9 cellular contexts compared by ENCODE assay signal in genomic region chr6:33840064-33840926, GRCh38. TPM values are rescaled to one million over a fixed set of nuclear protein-coding genes. Genes with fewer than 3 reads are reported as not detected.
DNase-seq lines count a peak whose midpoint lies in the region; ATAC-seq, FAIRE-seq and TF ChIP-seq lines count a peak whose summit lies in the region.
"Had no signal": no experiment of that assay in that cellular context is flagged by ENCODE, and none has a peak within 500 bp of the region (broad histone marks: within the 10 kb centered on the region; RNA-seq: fewer than 3 reads in every experiment).

No MANE protein-coding gene starts in this region.

- POLR2A ChIA-PET in GM12878 (lab: Charles Lee): interaction anchor here (0.5 kb wide), 1 partner anchor 731 kb away, joined by 7 read pairs; no protein-coding TSS in a partner anchor

- H3K27me3 ChIP-seq in SJCRH30 (no peaks in the 10 kb centered on the region), GM12878 (replicated peaks in 1 of 2; ENCODE audit: control insufficient read depth in 2 of 2, insufficient read depth in 2 of 2, low read length in 1 of 2) (no peaks in the 10 kb centered on the region; a peak in 1 of 4 replicates), left lung (no peaks in the 10 kb centered on the region)

- FAIRE-seq in GM12878 (lab: Jason Lieb, UNC): peak; percentile 81
- FAIRE-seq: G401.6 had no signal

- intact Hi-C loops in GM12878 (cut with micrococcal nuclease; ENCODE audit: unreplicated experiment): no loop called here
- intact Hi-C loops in left lung (cut with DNase I): no loop called here

- peaks cover 35% of the 10 kb centered on the region for H3K4me1 ChIP-seq in SJCRH30
- H3K4me1 ChIP-seq in GM12878 (ENCODE audit: control insufficient read depth, insufficient read depth, low read length): peaks cover 14% of the 10 kb centered on the region
- H3K4me1 ChIP-seq in left lung: peaks cover 3 to 16% of the 10 kb centered on the region in 2 donors

- TF ChIP-seq POLR2A in GM12878 (IDR thresholded peaks at IDR 0.05; ENCODE audit: low read depth, low read length): no peak

- H3K4me3 ChIP-seq in SJCRH30 (no peak overlapping the region), GM12878 (no peak overlapping the region), left lung (no peak overlapping the region)

- TF ChIP-seq EP300 in GM12878 (IDR thresholded peaks at IDR 0.05; ENCODE audit: borderline replicate concordance in 1 of 2, control insufficient read depth in 1 of 2, low read depth in 2 of 2, low read length in 2 of 2): no peak

- H3K36me3 ChIP-seq in SJCRH30 (no peaks in the 10 kb centered on the region), GM12878 (ENCODE audit: control insufficient read depth in 2 of 2, insufficient read depth in 2 of 2, low read length in 1 of 2) (no peaks in the 10 kb centered on the region), left lung (no peaks in the 10 kb centered on the region)

- H3K9ac ChIP-seq in GM12878 (ENCODE audit: control insufficient read depth, insufficient read depth, low read length): no peak overlapping the region

- 54% methylated on average over 12 of the region's 12 CpGs for WGBS in GM12878 (ENCODE audit: insufficient coverage, insufficient replicate concordance, low lambda C conversion rate, missing lambda C conversion rate)

- no peaks in the 10 kb centered on the region for H3K79me2 ChIP-seq in GM12878 (ENCODE audit: control insufficient read depth, insufficient read depth, low read length)

- H3K4me2 ChIP-seq in GM12878 (ENCODE audit: control insufficient read depth, insufficient read depth): peak overlapping the region; percentile 28; the same call in 1 of the 2 replicates

- CTCF ChIA-PET in GM12878 (lab: Yijun Ruan, JAX): interaction anchor here (0.6 kb wide), 1 partner anchor 38 kb away, joined by 3 read pairs; no protein-coding TSS in a partner anchor

- in situ Hi-C loops in GM12878 (cut with MboI): no loop called here

- H3K9me3 ChIP-seq in SJCRH30 (replicated peaks) (no peaks in the 10 kb centered on the region), GM12878 (replicated peaks; ENCODE audit: control insufficient read depth, insufficient read depth, low read length) (no peaks in the 10 kb centered on the region; the same call in 2 of the 3 replicates), left lung (no peaks in the 10 kb centered on the region)

- no peak for TF ChIP-seq RAD21 in GM12878 (IDR thresholded peaks at IDR 0.05; ENCODE audit: insufficient read depth, low read depth, low read length)

- H3K27ac ChIP-seq in SJCRH30 (peak overlapping the region; percentile 90), GM12878 (ENCODE audit: control insufficient read depth, insufficient read depth) (peak overlapping the region; percentile 29), left lung (peak overlapping the region in 1 of 2 donors; percentile 73)

- DNase-seq in NCI-H82 (lab: John Stamatoyannopoulos, UW) (peak; percentile 78), NCI-H82 treated with DMSO at 0.1 percent for 48 hours (lab: John Stamatoyannopoulos, UW; ENCODE audit: unreplicated experiment) (no peak), SJCRH30 (peak; percentile 84 to 91), GM12878 (ENCODE audit: low read depth, low spot score) (peak; percentile 51), left lung (peak in 1 of 2 donors; percentile 53), stromal cell of bone marrow (ENCODE audit: low read depth) (peak; percentile 97)

- RAD21 ChIA-PET in GM12878 (lab: Charles Lee; ENCODE audit: unreplicated experiment): interaction anchor here (2.2 kb wide), 1 partner anchor 69 kb away, joined by 7 read pairs; no protein-coding TSS in a partner anchor

- peak overlapping the region; percentile 79 for H2AFZ ChIP-seq in GM12878 (ENCODE audit: control insufficient read depth, low read depth, low read length)

- SMC1A ChIA-PET in GM12878 (lab: Charles Lee; ENCODE audit: uncharacterized antibody, unreplicated experiment): interaction anchor here (0.8 kb wide), 1 partner anchor 74 kb away, joined by 3 read pairs; no protein-coding TSS in a partner anchor

- no TSS peak for BruUV-seq in GM12878 (replicated peaks; lab: Mats Ljungman, UMichigan)

- TF ChIP-seq CTCF in GM12878 (IDR thresholded peaks at IDR 0.05 in 2 of 3, conservative IDR thresholded peaks at IDR 0.05 in 1 of 3; ENCODE audit: control insufficient read depth in 2 of 3, extremely low read depth in 1 of 3, insufficient read depth in 1 of 3, low read depth in 3 of 3, low read length in 3 of 3) (no peak), left lung (IDR thresholded peaks at IDR 0.05) (no peak)

- no peaks in the 10 kb centered on the region for H4K20me1 ChIP-seq in GM12878 (ENCODE audit: control insufficient read depth, insufficient read depth)

- ATAC-seq in HG03108 (IDR thresholded peaks at IDR 0.05; ENCODE audit: unreplicated experiment) (peak; percentile 70), GM12878 (peak; percentile 83), left lung (peak; percentile 81), GM21423 (IDR thresholded peaks at IDR 0.05; ENCODE audit: unreplicated experiment) (no peak)

TF ChIP-seq in GM12878, 131 proteins besides CTCF, POLR2A, EP300 and RAD21 (continues in another document):
- TF ChIP-seq GABPA (IDR thresholded peaks at IDR 0.05; ENCODE audit: low read depth): peak; percentile 60
- TF ChIP-seq IRF4 (IDR thresholded peaks at IDR 0.05; ENCODE audit: low read depth, low read length): no peak
- TF ChIP-seq RUNX3 (IDR thresholded peaks at IDR 0.05; ENCODE audit: low read length): peak; percentile 53; the same call in 1 of the 2 replicates
- no peak for TF ChIP-seq TBL1XR1 (IDR thresholded peaks at IDR 0.05; ENCODE audit: low read depth, low read length)
- peak; percentile 60 for TF ChIP-seq USF1 (IDR thresholded peaks at IDR 0.05; ENCODE audit: borderline replicate concordance, extremely low read length, insufficient read depth, low read depth, low read length)
- TF ChIP-seq IKZF2 (IDR thresholded peaks at IDR 0.05): peak; percentile 33 to 45; a peak in 1 of 4 replicates
- peak; percentile 20; the same call in 1 of the 2 replicates for TF ChIP-seq CREM (IDR thresholded peaks at IDR 0.05; ENCODE audit: low read depth)
- TF ChIP-seq NFIC (IDR thresholded peaks at IDR 0.05; ENCODE audit: low read depth, low read length): 0 out of 2 replicates have a peak, but pooled peaks have one; percentile 23
- 0 out of 2 replicates have a peak, but pooled peaks have one; percentile 22 for TF ChIP-seq CREB1 (IDR thresholded peaks at IDR 0.05; ENCODE audit: low read depth)
- TF ChIP-seq BACH1 (IDR thresholded peaks at IDR 0.05; ENCODE audit: borderline replicate concordance): peak; percentile 96
- TF ChIP-seq SMARCA5 (IDR thresholded peaks at IDR 0.05): no peak
- peak; percentile 78 for TF ChIP-seq EED (IDR thresholded peaks at IDR 0.05; ENCODE audit: low read depth)
- peak; percentile 58 for TF ChIP-seq JUNB (IDR thresholded peaks at IDR 0.05)
- no peak for TF ChIP-seq RBBP5 (conservative IDR thresholded peaks at IDR 0.05)
- peak in 1 of 2 experiments; percentile 61; a peak in 1 of 4 replicates for TF ChIP-seq ETV6 (conservative IDR thresholded peaks at IDR 0.05 in 1 of 2, IDR thresholded peaks at IDR 0.05 in 1 of 2; ENCODE audit: borderline replicate concordance in 1 of 2, low read depth in 1 of 2)

RNA-seq across cellular contexts. Expression of gene MLN, which starts 36.5 kb away (rescaled TPM):
- not detected in 2 replicates for total RNA-seq in SJCRH30 (2014; rRNA removed; shearing (Covaris generic))
- total RNA-seq in GM12878 (2013; cell fraction: nucleolus; rRNA removed): not detected in 2 replicates
- total RNA-seq in GM12878 (2014; rRNA removed) (not detected in 2 replicates), GM12878 (2014; rRNA removed; fragmentation: Illumina TruSeq; extraction: Trizol) (not detected in 2 replicates), GM12878 (2021) (not detected in 2 replicates), left lung (not detected)
- polyA plus RNA-seq in GM12878 (2011; ENCODE audit: low read depth): not detected
- polyA plus RNA-seq in GM12878 (2011; rRNA removed) (not detected in 2 replicates), GM12878 (2014; fragmentation: Illumina TruSeq; extraction: Trizol) (not detected in 2 replicates), GM12878 (2014; fragmentation: Nextera tagmentation; extraction: Ambion mirVana) (not detected), GM12878 (2014; rRNA removed) (not detected in 2 replicates), GM12878 (2016; fragmentation: Nextera tagmentation; extraction: Ambion mirVana) (not detected)
- not detected in 2 replicates for polyA plus RNA-seq in GM12878 (2011; cell fraction: cytosol; rRNA removed)
- polyA plus RNA-seq in GM12878 (2011; cell fraction: nucleus; rRNA removed): not detected in 2 replicates
- polyA plus RNA-seq in GM12878 (2012): not detected in 2 replicates
- not detected in 2 replicates for polyA minus RNA-seq in GM12878 (2011; rRNA and poly(A)+ RNA removed)
- not detected in 2 replicates for polyA minus RNA-seq in GM12878 (2011; cell fraction: cytosol; rRNA and poly(A)+ RNA removed)
- polyA minus RNA-seq in GM12878 (2011; cell fraction: nucleus; rRNA and poly(A)+ RNA removed): not detected in 2 replicates

RNA-seq across cellular contexts. Expression of gene LEMD2, which starts 51.4 kb away (rescaled TPM):
- total RNA-seq in SJCRH30 (2014; rRNA removed; shearing (Covaris generic)): 43.9 and 50.1 TPM in 2 replicates
- 70.2 and 77.1 TPM in 2 replicates for total RNA-seq in GM12878 (2013; cell fraction: nucleolus; rRNA removed)
- total RNA-seq in GM12878 (2014; rRNA removed): 25.8 and 26.5 TPM in 2 replicates
- total RNA-seq in GM12878 (2014; rRNA removed; fragmentation: Illumina TruSeq; extraction: Trizol): 23.0 and 25.8 TPM in 2 replicates
- 30.4 and 35.2 TPM in 2 replicates for total RNA-seq in GM12878 (2021)
- 15.5 TPM for polyA plus RNA-seq in GM12878 (2011; ENCODE audit: low read depth)
- 47.1 and 50.1 TPM in 2 replicates for polyA plus RNA-seq in GM12878 (2011; rRNA removed)
- 29.2 and 32.0 TPM in 2 replicates for polyA plus RNA-seq in GM12878 (2011; cell fraction: cytosol; rRNA removed)
- polyA plus RNA-seq in GM12878 (2011; cell fraction: nucleus; rRNA removed): 125 and 133 TPM in 2 replicates
- 24.8 and 24.9 TPM in 2 replicates for polyA plus RNA-seq in GM12878 (2012)
- 13.5 and 22.6 TPM in 2 replicates for polyA plus RNA-seq in GM12878 (2014; fragmentation: Illumina TruSeq; extraction: Trizol)
- polyA plus RNA-seq in GM12878 (2014; fragmentation: Nextera tagmentation; extraction: Ambion mirVana): 1 to 10 TPM in 1 of 2 experiments, under 1 TPM in 1; 0.45 to 1.2 TPM
- polyA plus RNA-seq in GM12878 (2014; rRNA removed): 30.0 and 33.8 TPM in 2 replicates
- polyA plus RNA-seq in GM12878 (2016; fragmentation: Nextera tagmentation; extraction: Ambion mirVana): 10 to 100 TPM in 1 of 2 experiments, 1 to 10 TPM in 1; 5.9 to 14.0 TPM
- polyA minus RNA-seq in GM12878 (2011; rRNA and poly(A)+ RNA removed): 20.0 and 35.0 TPM in 2 replicates
- polyA minus RNA-seq in GM12878 (2011; cell fraction: cytosol; rRNA and poly(A)+ RNA removed): 11.6 TPM in 2 replicates
- 51.3 and 64.4 TPM in 2 replicates for polyA minus RNA-seq in GM12878 (2011; cell fraction: nucleus; rRNA and poly(A)+ RNA removed)
- 10 to 100 TPM; 47.9 to 57.7 TPM for total RNA-seq in left lung
